ENCODE assay signal across 2 cellular contexts in genomic region chr3:37168896-37169295, GRCh38.
TF ChIP-seq lines count a peak whose summit lies in the region.

No MANE protein-coding gene starts in this region.

TF ChIP-seq in IMR-90, 13 proteins besides CTCF, POLR2A, EP300 and RAD21:
- TF ChIP-seq CEBPB (IDR thresholded peaks at IDR 0.05; ENCODE audit: low read depth, low read length) (no peak), CHD1 (IDR thresholded peaks at IDR 0.05; ENCODE audit: low read depth, low read length) (no peak), BHLHE40 (IDR thresholded peaks at IDR 0.05; ENCODE audit: low read depth, low read length) (no peak), SMC3 (IDR thresholded peaks at IDR 0.05; ENCODE audit: low read depth, low read length) (no peak), FOS (IDR thresholded peaks at IDR 0.05; ENCODE audit: low read depth, low read length) (no peak), MAFK (IDR thresholded peaks at IDR 0.05; ENCODE audit: low read depth, low read length) (no peak), NFE2L2 (IDR thresholded peaks at IDR 0.05; ENCODE audit: low read depth, low read length) (no peak), MAZ (IDR thresholded peaks at IDR 0.05; ENCODE audit: borderline replicate concordance, low read depth, low read length) (no peak), RCOR1 (IDR thresholded peaks at IDR 0.05; ENCODE audit: insufficient replicate concordance, low read length) (no peak), RFX5 (IDR thresholded peaks at IDR 0.05; ENCODE audit: low read depth, low read length) (no peak), MXI1 (IDR thresholded peaks at IDR 0.05; ENCODE audit: borderline replicate concordance, low read depth, low read length) (no peak)
- TF ChIP-seq, protein P1, sequence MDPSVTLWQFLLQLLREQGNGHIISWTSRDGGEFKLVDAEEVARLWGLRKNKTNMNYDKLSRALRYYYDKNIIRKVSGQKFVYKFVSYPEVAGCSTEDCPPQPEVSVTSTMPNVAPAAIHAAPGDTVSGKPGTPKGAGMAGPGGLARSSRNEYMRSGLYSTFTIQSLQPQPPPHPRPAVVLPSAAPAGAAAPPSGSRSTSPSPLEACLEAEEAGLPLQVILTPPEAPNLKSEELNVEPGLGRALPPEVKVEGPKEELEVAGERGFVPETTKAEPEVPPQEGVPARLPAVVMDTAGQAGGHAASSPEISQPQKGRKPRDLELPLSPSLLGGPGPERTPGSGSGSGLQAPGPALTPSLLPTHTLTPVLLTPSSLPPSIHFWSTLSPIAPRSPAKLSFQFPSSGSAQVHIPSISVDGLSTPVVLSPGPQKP (IDR thresholded peaks at IDR 0.05; ENCODE audit: borderline replicate concordance, low read depth, low read length) = no peak
- TF ChIP-seq, protein P2, sequence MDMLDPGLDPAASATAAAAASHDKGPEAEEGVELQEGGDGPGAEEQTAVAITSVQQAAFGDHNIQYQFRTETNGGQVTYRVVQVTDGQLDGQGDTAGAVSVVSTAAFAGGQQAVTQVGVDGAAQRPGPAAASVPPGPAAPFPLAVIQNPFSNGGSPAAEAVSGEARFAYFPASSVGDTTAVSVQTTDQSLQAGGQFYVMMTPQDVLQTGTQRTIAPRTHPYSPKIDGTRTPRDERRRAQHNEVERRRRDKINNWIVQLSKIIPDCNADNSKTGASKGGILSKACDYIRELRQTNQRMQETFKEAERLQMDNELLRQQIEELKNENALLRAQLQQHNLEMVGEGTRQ (IDR thresholded peaks at IDR 0.05; ENCODE audit: low read depth, low read length) = no peak
TF ChIP-seq in IMR-90: peak in this region for 0.

TF ChIP-seq in K562, 482 proteins besides CTCF, POLR2A, EP300 and RAD21:
- TF ChIP-seq ASH1L (IDR thresholded peaks at IDR 0.05; ENCODE audit: borderline replicate concordance, low read depth, partially characterized antibody) (no peak), DDX20 (tag; IDR thresholded peaks at IDR 0.05; ENCODE audit: low read depth) (no peak), ZBTB11 (CRISPR knock-in tag; IDR thresholded peaks at IDR 0.05) (no peak), CEBPG (CRISPR knock-in tag; IDR thresholded peaks at IDR 0.05) (no peak), CEBPG (tag; conservative IDR thresholded peaks at IDR 0.05 in 1 of 2, IDR thresholded peaks at IDR 0.05 in 1 of 2) (no peak), KLF10 (CRISPR knock-in tag; IDR thresholded peaks at IDR 0.05) (no peak), SIN3B (IDR thresholded peaks at IDR 0.05; ENCODE audit: low read depth) (no peak), GABPA (tag; conservative IDR thresholded peaks at IDR 0.05; ENCODE audit: low read depth) (no peak), NFIC (IDR thresholded peaks at IDR 0.05) (no peak), SMAD2 (IDR thresholded peaks at IDR 0.05; ENCODE audit: low read depth, low read length) (no peak), RBFOX2 (IDR thresholded peaks at IDR 0.05; ENCODE audit: low read depth, low read length) (no peak), HLTF (IDR thresholded peaks at IDR 0.05) (no peak), ZBTB12 (CRISPR knock-in tag; IDR thresholded peaks at IDR 0.05) (no peak), RBM34 (IDR thresholded peaks at IDR 0.05; ENCODE audit: borderline replicate concordance, insufficient read depth, low read length) (no peak), DEAF1 (CRISPR knock-in tag; IDR thresholded peaks at IDR 0.05) (no peak), IRF1 (CRISPR knock-in tag; IDR thresholded peaks at IDR 0.05; ENCODE audit: borderline replicate concordance) (no peak)
- TF ChIP-seq, protein P3, sequence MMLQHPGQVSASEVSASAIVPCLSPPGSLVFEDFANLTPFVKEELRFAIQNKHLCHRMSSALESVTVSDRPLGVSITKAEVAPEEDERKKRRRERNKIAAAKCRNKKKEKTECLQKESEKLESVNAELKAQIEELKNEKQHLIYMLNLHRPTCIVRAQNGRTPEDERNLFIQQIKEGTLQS (IDR thresholded peaks at IDR 0.05) = no peak
- TF ChIP-seq, protein P3 (CRISPR knock-in tag; conservative IDR thresholded peaks at IDR 0.05) = no peak
- TF ChIP-seq, protein P4, sequence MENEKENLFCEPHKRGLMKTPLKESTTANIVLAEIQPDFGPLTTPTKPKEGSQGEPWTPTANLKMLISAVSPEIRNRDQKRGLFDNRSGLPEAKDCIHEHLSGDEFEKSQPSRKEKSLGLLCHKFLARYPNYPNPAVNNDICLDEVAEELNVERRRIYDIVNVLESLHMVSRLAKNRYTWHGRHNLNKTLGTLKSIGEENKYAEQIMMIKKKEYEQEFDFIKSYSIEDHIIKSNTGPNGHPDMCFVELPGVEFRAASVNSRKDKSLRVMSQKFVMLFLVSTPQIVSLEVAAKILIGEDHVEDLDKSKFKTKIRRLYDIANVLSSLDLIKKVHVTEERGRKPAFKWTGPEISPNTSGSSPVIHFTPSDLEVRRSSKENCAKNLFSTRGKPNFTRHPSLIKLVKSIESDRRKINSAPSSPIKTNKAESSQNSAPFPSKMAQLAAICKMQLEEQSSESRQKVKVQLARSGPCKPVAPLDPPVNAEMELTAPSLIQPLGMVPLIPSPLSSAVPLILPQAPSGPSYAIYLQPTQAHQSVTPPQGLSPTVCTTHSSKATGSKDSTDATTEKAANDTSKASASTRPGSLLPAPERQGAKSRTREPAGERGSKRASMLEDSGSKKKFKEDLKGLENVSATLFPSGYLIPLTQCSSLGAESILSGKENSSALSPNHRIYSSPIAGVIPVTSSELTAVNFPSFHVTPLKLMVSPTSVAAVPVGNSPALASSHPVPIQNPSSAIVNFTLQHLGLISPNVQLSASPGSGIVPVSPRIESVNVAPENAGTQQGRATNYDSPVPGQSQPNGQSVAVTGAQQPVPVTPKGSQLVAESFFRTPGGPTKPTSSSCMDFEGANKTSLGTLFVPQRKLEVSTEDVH (IDR thresholded peaks at IDR 0.05; ENCODE audit: low read depth, partially characterized antibody) = no peak
